Comparison of ENCODE assay signal across 19 cellular contexts in the genomic region with DNA sequence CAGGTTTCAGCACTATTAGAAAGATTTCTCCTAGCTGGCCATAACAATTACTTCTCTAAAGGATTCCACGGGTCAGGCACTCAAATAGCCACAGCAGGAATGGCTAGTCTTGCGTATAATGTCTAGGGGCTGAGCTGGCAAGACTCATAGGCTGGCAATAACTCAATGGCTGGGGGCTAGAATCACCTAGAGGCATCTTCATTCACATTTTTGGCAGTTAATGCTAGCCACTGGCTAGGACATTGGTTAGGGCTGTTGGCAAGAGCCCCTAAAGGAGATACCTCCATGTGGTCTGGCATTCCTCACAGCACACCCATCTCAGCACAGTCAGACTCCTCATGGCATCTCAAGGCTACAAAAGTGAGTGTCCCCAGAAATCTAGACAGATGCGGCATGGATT. TPM values are rescaled to one million over a fixed set of nuclear protein-coding genes. Genes with fewer than 3 reads are reported as not detected.
DNase-seq lines count a peak whose midpoint lies in the region; ATAC-seq, FAIRE-seq and TF ChIP-seq lines count a peak whose summit lies in the region.
"Had no signal": no experiment of that assay in that cellular context is flagged by ENCODE, and none has a peak within 500 bp of the region (broad histone marks: within the 10 kb centered on the region; RNA-seq: fewer than 3 reads in every experiment).

No MANE protein-coding gene starts in this region.

- POLR2A ChIA-PET in PC-3 (lab: Charles Lee; ENCODE audit: unreplicated experiment) (no interaction called here), endothelial cell of umbilical vein (lab: Charles Lee) (no interaction called here)

- no peaks in the 10 kb centered on the region for H3K36me3 ChIP-seq in PC-3 (ENCODE audit: low read depth, low read length)
- no peaks in the 10 kb centered on the region for H3K36me3 ChIP-seq in endothelial cell of umbilical vein (ENCODE audit: control insufficient read depth in 2 of 2, extremely low read depth in 1 of 2, insufficient read depth in 2 of 2, low read length in 2 of 2)
- H3K36me3 ChIP-seq in aorta (ENCODE audit: control insufficient read depth in 1 of 2, insufficient read depth in 2 of 2, low read length in 1 of 2) = peaks cover 4 to 8% of the 10 kb centered on the region in 2 donors
- H3K36me3 ChIP-seq: BLaER1 treated with 17β-estradiol and CSF1 and Interleukin-3, amounts not matched to agents 10 nM and 100 nM; HAP-1 had no signal

- no peak for TF ChIP-seq CTCF in PC-3 (conservative IDR thresholded peaks at IDR 0.05; ENCODE audit: low read depth, low read length)
- TF ChIP-seq CTCF in endothelial cell of umbilical vein (IDR thresholded peaks at IDR 0.05; ENCODE audit: extremely low read depth in 1 of 2, insufficient read depth in 1 of 2, low read depth in 1 of 2, low read length in 2 of 2) = no peak

- no peaks in the 10 kb centered on the region for H3K9me1 ChIP-seq in endothelial cell of umbilical vein (replicated peaks; ENCODE audit: control insufficient read depth, extremely low read depth, insufficient read depth, low read length)

- CTCF ChIA-PET in PC-3 (lab: Charles Lee) (no interaction called here), endothelial cell of umbilical vein (lab: Charles Lee) (interaction anchor here (0.6 to 2.2 kb wide), 2 partner anchors 82 to 161 kb away, joined by 3 to 9 read pairs; no protein-coding TSS in a partner anchor)

- ATAC-seq in PC-3 = no peak
- peak; percentile 22 for ATAC-seq in aorta (ENCODE audit: low FRiP score)
- ATAC-seq: HepG2 had no signal

- H3K9me2 ChIP-seq in PC-3 (replicated peaks; ENCODE audit: low read length) = no peaks in the 10 kb centered on the region

- no peak for TF ChIP-seq POLR2A in endothelial cell of umbilical vein (IDR thresholded peaks at IDR 0.05; ENCODE audit: low read depth, low read length)

- H3K79me2 ChIP-seq in PC-3 (ENCODE audit: low read length) = no peaks in the 10 kb centered on the region
- H3K79me2 ChIP-seq in endothelial cell of umbilical vein (ENCODE audit: control insufficient read depth, insufficient read depth, low read length) = no peaks in the 10 kb centered on the region

- no peak for FAIRE-seq in endothelial cell of umbilical vein (lab: Jason Lieb, UNC)
- FAIRE-seq: GM12892, H1, HepG2, HTR-8/SVneo had no signal

- dilution Hi-C loops in endothelial cell of umbilical vein (cut with MboI; ENCODE audit: extremely low pct_ligation_motif_present, low sequenced_read_pairs) = no loop called here

- H3K9ac ChIP-seq in PC-3 (ENCODE audit: low read length) (no peak overlapping the region), endothelial cell of umbilical vein (replicated peaks; ENCODE audit: extremely low read depth, insufficient read depth, low read length) (no peak overlapping the region)
- H3K9ac ChIP-seq: BLaER1 treated with 17β-estradiol and CSF1 and Interleukin-3, amounts not matched to agents 10 nM and 100 nM had no signal

- BruUV-seq in PC-3 (replicated peaks; lab: Mats Ljungman, UMichigan) = no TSS peak
- no TSS peak for BruUV-seq in endothelial cell of umbilical vein (replicated peaks; lab: Mats Ljungman, UMichigan)

- H3K4me3 ChIP-seq in PC-3 (ENCODE audit: low read length) (no peak overlapping the region), endothelial cell of umbilical vein (replicated peaks in 1 of 3; ENCODE audit: insufficient read depth in 1 of 3, low read depth in 1 of 3, low read length in 3 of 3) (no peak overlapping the region), aorta (ENCODE audit: low read length in 2 of 2) (no peak overlapping the region)
- H3K4me3 ChIP-seq: BLaER1 treated with 17β-estradiol and CSF1 and Interleukin-3, amounts not matched to agents 10 nM and 100 nM; HAP-1 had no signal

- no peaks in the 10 kb centered on the region for H3K9me3 ChIP-seq in PC-3 (ENCODE audit: low read length)
- no peaks in the 10 kb centered on the region for H3K9me3 ChIP-seq in endothelial cell of umbilical vein (replicated peaks; ENCODE audit: control insufficient read depth, insufficient read depth, low read length)
- H3K9me3 ChIP-seq in aorta (ENCODE audit: control insufficient read depth, low read length) = no peaks in the 10 kb centered on the region
- H3K9me3 ChIP-seq: HAP-1 had no signal

- no peaks in the 10 kb centered on the region for H4K20me1 ChIP-seq in PC-3 (ENCODE audit: low read length)
- no peaks in the 10 kb centered on the region for H4K20me1 ChIP-seq in endothelial cell of umbilical vein (replicated peaks; ENCODE audit: control insufficient read depth, extremely low read depth, insufficient read depth, low read length)
- H4K20me1 ChIP-seq: BLaER1 treated with 17β-estradiol and CSF1 and Interleukin-3, amounts not matched to agents 10 nM and 100 nM had no signal

- H3K27ac ChIP-seq in PC-3 (ENCODE audit: low read length) (no peak overlapping the region), endothelial cell of umbilical vein (ENCODE audit: insufficient read depth, low read depth, low read length) (peak overlapping the region; percentile 50), aorta (ENCODE audit: low read depth in 1 of 2, low read length in 2 of 2) (peak overlapping the region; percentile 75 to 76)
- H3K27ac ChIP-seq: BLaER1 treated with 17β-estradiol and CSF1 and Interleukin-3, amounts not matched to agents 10 nM and 100 nM had no signal

- H3K4me2 ChIP-seq in PC-3 (ENCODE audit: low read length) (no peak overlapping the region), endothelial cell of umbilical vein (ENCODE audit: insufficient read depth, low read length) (no peak overlapping the region)

- no peaks in the 10 kb centered on the region for H3F3A ChIP-seq in PC-3 (ENCODE audit: low read length, unreplicated experiment)

- peaks cover 10% of the 10 kb centered on the region; the same call in 1 of the 2 replicates for H3K27me3 ChIP-seq in PC-3 (ENCODE audit: low read length)
- peaks cover 0 to 6% of the 10 kb centered on the region in 2 experiments for H3K27me3 ChIP-seq in endothelial cell of umbilical vein (ENCODE audit: control insufficient read depth in 2 of 2, insufficient read depth in 2 of 2, low read length in 2 of 2)
- H3K27me3 ChIP-seq in aorta (ENCODE audit: control insufficient read depth in 1 of 2, insufficient read depth in 2 of 2, low read length in 1 of 2) = no peaks in the 10 kb centered on the region

- no peak overlapping the region for H2AFZ ChIP-seq in PC-3 (ENCODE audit: low read length)
- no peak overlapping the region for H2AFZ ChIP-seq in endothelial cell of umbilical vein (ENCODE audit: low read depth, low read length)

- DNase-seq in EH (ENCODE audit: low read depth) = peak; percentile 17
- DNase-seq in PC-3 = peak; percentile 16
- no peak for DNase-seq in endothelial cell of umbilical vein (ENCODE audit: low read depth, low spot score)
- DNase-seq in aorta = no peak
- DNase-seq in NCI-H446 treated with DMSO at 0.1 percent for 48 hours (lab: John Stamatoyannopoulos, UW) = no peak
- no peak for DNase-seq in NCI-H1694 treated with DMSO at 0.1 percent for 48 hours (lab: John Stamatoyannopoulos, UW)
- no peak for DNase-seq in D341Med (ENCODE audit: low spot score)
- DNase-seq: 8988T; ACHN; CD4-positive, CD25-positive, alpha-beta regulatory T cell; DMS 273 treated with DMSO at 0.1 percent for 48 hours; DMS79; GDM1 had no signal

- intact Hi-C loops in PC-3 (cut with micrococcal nuclease) = no loop called here
- intact Hi-C loops in endothelial cell of umbilical vein (cut with micrococcal nuclease) = no loop called here
- intact Hi-C loops in aorta (cut with DNase I) = loop anchor here in 1 of 2 donors (10.0 kb wide), 1 partner anchor 162 kb away; no protein-coding TSS in a partner anchor

- H3K4me1 ChIP-seq in PC-3 (ENCODE audit: insufficient read depth, low read length) = peaks cover 16% of the 10 kb centered on the region
- peaks cover 12% of the 10 kb centered on the region for H3K4me1 ChIP-seq in endothelial cell of umbilical vein (ENCODE audit: control insufficient read depth, extremely low read depth, insufficient read depth, low read length)
- H3K4me1 ChIP-seq in aorta (ENCODE audit: control insufficient read depth in 1 of 2, insufficient read depth in 2 of 2, low read length in 2 of 2) = peaks cover 0 to 4% of the 10 kb centered on the region in 2 donors

- WGBS in aorta, 2 donors = 96 to 98% methylated on average over 3 of the region's 3 CpGs

TF ChIP-seq in endothelial cell of umbilical vein, 7 proteins besides CTCF, POLR2A, EP300 and RAD21:
- TF ChIP-seq POLR2AphosphoS5 (IDR thresholded peaks at IDR 0.05; ENCODE audit: insufficient read depth, low read depth, low read length) (no peak), MYC (IDR thresholded peaks at IDR 0.05; ENCODE audit: low read depth, low read length) (no peak), JUN (IDR thresholded peaks at IDR 0.05; ENCODE audit: borderline replicate concordance, insufficient read depth, insufficient read length, low read depth) (no peak), FOS (IDR thresholded peaks at IDR 0.05; ENCODE audit: borderline replicate concordance, insufficient read depth, low read length) (no peak), MAX (IDR thresholded peaks at IDR 0.05; ENCODE audit: insufficient read depth, insufficient read length) (no peak), EZH2 (IDR thresholded peaks at IDR 0.05; ENCODE audit: borderline replicate concordance, low read depth, low read length, severe bottlenecking) (no peak), GATA2 (IDR thresholded peaks at IDR 0.05; ENCODE audit: insufficient read depth, insufficient read length, low read depth, low read length) (no peak)

RNA-seq across cellular contexts. Expression of gene SUSD5, which starts 6.2 kb away (rescaled TPM):
- total RNA-seq in PC-3 (2014; rRNA removed) = not detected in 2 replicates
- total RNA-seq in endothelial cell of umbilical vein = 15.3 and 18.8 TPM in 2 replicates
- polyA plus RNA-seq in endothelial cell of umbilical vein = 5.5 and 7.7 TPM in 2 replicates
- polyA plus RNA-seq in endothelial cell of umbilical vein (2011; cell fraction: cytosol; rRNA removed) = 7.9 and 8.3 TPM in 2 replicates
- 5.2 and 6.6 TPM in 2 replicates for polyA plus RNA-seq in endothelial cell of umbilical vein (2011; cell fraction: nucleus; rRNA removed)
- polyA plus RNA-seq in endothelial cell of umbilical vein (2012) = 34.3 and 51.9 TPM in 2 replicates
- polyA minus RNA-seq in endothelial cell of umbilical vein = 13.7 and 19.0 TPM in 2 replicates
- polyA minus RNA-seq in endothelial cell of umbilical vein (2011; cell fraction: cytosol; rRNA and poly(A)+ RNA removed) = not detected
- polyA minus RNA-seq in endothelial cell of umbilical vein (2011; cell fraction: nucleus; rRNA and poly(A)+ RNA removed) = 4.7 and 5.8 TPM in 2 replicates
- total RNA-seq in aorta = 100 to 1,000 TPM; 132 to 230 TPM
- polyA plus RNA-seq in aorta = 100 to 1,000 TPM in 1 of 2 donors, 10 to 100 TPM in 1; 46.3 to 148 TPM
- total RNA-seq: CD4-positive, CD25-positive, alpha-beta regulatory T cell; HepG2 had no signal
- polyA plus RNA-seq: HepG2 had no signal

Comparison
In these comparisons a context has a peak if more than half of its experiments do, and no peak if none do; other contexts are left out.
1. DNase-seq: peak in EH (single experiment) and PC-3 (single experiment); none in endothelial cell of umbilical vein (single experiment), aorta (0 of 2), NCI-H446 treated with DMSO at 0.1 percent for 48 hours (single experiment), NCI-H1694 treated with DMSO at 0.1 percent for 48 hours (single experiment) and D341Med (single experiment).
2. RNA of gene SUSD5, which starts 6.2 kb away (total RNA-seq): 132 to 230 TPM in aorta and 15.3 to 18.8 TPM in endothelial cell of umbilical vein; not detected in PC-3; every median in the first group is over 10 times any median in the second.